In genomic region chr6:108735991-108736345, GRCh38 we compare ENCODE assay signal across 2 cellular contexts.
TF ChIP-seq lines count a peak whose summit lies in the region.

No MANE protein-coding gene starts in this region.

TF ChIP-seq in GM23338, 12 proteins besides CTCF, POLR2A, EP300 and RAD21:
- no peak for TF ChIP-seq JUNB (IDR thresholded peaks at IDR 0.05; ENCODE audit: unreplicated experiment)
- TF ChIP-seq EZH2 (IDR thresholded peaks at IDR 0.05; ENCODE audit: low read depth, unreplicated experiment): no peak
- TF ChIP-seq POLR2AphosphoS5 (IDR thresholded peaks at IDR 0.05; ENCODE audit: low read depth): no peak
- TF ChIP-seq REST (IDR thresholded peaks at IDR 0.05; ENCODE audit: unreplicated experiment): no peak

TF ChIP-seq in H1, 55 proteins besides CTCF, POLR2A, EP300 and RAD21:
- TF ChIP-seq POU5F1 (IDR thresholded peaks at IDR 0.05; ENCODE audit: low read depth, low read length): no peak
- TF ChIP-seq ASH2L (IDR thresholded peaks at IDR 0.05; ENCODE audit: low read length): no peak
- TF ChIP-seq SIRT6 (IDR thresholded peaks at IDR 0.05; ENCODE audit: low read length): no peak
- no peak for TF ChIP-seq BRCA1 (IDR thresholded peaks at IDR 0.05; ENCODE audit: low read depth, low read length)
- TF ChIP-seq ATF3 (IDR thresholded peaks at IDR 0.05; ENCODE audit: insufficient read depth, low read depth, low read length): no peak
- no peak for TF ChIP-seq PHF8 (conservative IDR thresholded peaks at IDR 0.05; ENCODE audit: low read depth, low read length)
- TF ChIP-seq JUN (IDR thresholded peaks at IDR 0.05; ENCODE audit: low read depth, low read length): no peak
